Comparison of ENCODE assay signal across 14 cellular contexts in genomic region chr6:148980234-148980633, GRCh38.
A peak's percentile ranks its signal among the peaks of the same experiment; 100 is the strongest.
DNase-seq lines count a peak whose midpoint lies in the region; TF ChIP-seq lines count a peak whose summit lies in the region.
"Had no signal": no experiment of that assay in that cellular context is flagged by ENCODE, and none has a peak within 500 bp of the region (broad histone marks: within the 10 kb centered on the region; RNA-seq: fewer than 3 reads in every experiment).

No MANE protein-coding gene starts in this region.

- 0 out of 2 replicates have a peak overlapping the region, but pooled peaks have one; percentile 24 for H2AFZ ChIP-seq in SK-N-SH (ENCODE audit: low read depth)

- H3K9me3 ChIP-seq in SK-N-SH = no peaks in the 10 kb centered on the region

- no peak for TF ChIP-seq CTCF in SK-N-SH (IDR thresholded peaks at IDR 0.05)
- no peak for TF ChIP-seq CTCF in choroid plexus epithelial cell (conservative IDR thresholded peaks at IDR 0.05; ENCODE audit: low read depth, low read length)
- no peak for TF ChIP-seq CTCF in nephron progenitor cell (IDR thresholded peaks at IDR 0.05)
- TF ChIP-seq CTCF in endothelial cell (IDR thresholded peaks at IDR 0.05; ENCODE audit: unreplicated experiment) = no peak

- CTCF ChIA-PET in SK-N-SH (lab: Yijun Ruan, JAX) = no interaction called here

- H3K36me3 Mint-ChIP-seq in nephron progenitor cell (ENCODE audit: low read depth) (peaks cover 56% of the 10 kb centered on the region), endothelial cell (ENCODE audit: low read depth, unreplicated experiment) (peaks cover 7% of the 10 kb centered on the region)

- no peak overlapping the region for H3K4me3 Mint-ChIP-seq in nephron progenitor cell
- H3K4me3 Mint-ChIP-seq in endothelial cell (ENCODE audit: unreplicated experiment) = no peak overlapping the region
- H3K4me3 Mint-ChIP-seq: B cell; CD4-positive, alpha-beta T cell had no signal

- POLR2A ChIA-PET in SK-N-SH (lab: Yijun Ruan, JAX) = no interaction called here

- H3F3A ChIP-seq in SK-N-SH (replicated peaks; ENCODE audit: insufficient read depth) = peaks cover 3% of the 10 kb centered on the region

- WGBS in SK-N-SH (ENCODE audit: low lambda C conversion rate) = 42% methylated on average over 3 of the region's 3 CpGs

- no peaks in the 10 kb centered on the region for H3K4me1 ChIP-seq in SK-N-SH (ENCODE audit: control insufficient read depth in 1 of 2, insufficient read depth in 2 of 2, low read depth in 1 of 2, low read length in 1 of 2)

- DNase-seq in EH (ENCODE audit: low read depth) (peak; percentile 67), SK-N-SH (no peak), choroid plexus epithelial cell (ENCODE audit: low read depth) (peak; percentile 16), nephron progenitor cell (no peak), kidney glomerular epithelial cell (lab: John Stamatoyannopoulos, UW) (no peak), endothelial cell (ENCODE audit: low spot score) (no peak), NCI-H510A (lab: John Stamatoyannopoulos, UW) (no peak)
- DNase-seq: CD4-positive, alpha-beta T cell; DMS53; NCI-H187 treated with DMSO at 0.1 percent for 48 hours; NCI-H69; SHP77 had no signal

- peak overlapping the region; percentile 16 for H3K27ac Mint-ChIP-seq in nephron progenitor cell
- no peak overlapping the region for H3K27ac Mint-ChIP-seq in endothelial cell (ENCODE audit: unreplicated experiment)
- H3K27ac Mint-ChIP-seq: B cell; CD4-positive, alpha-beta T cell had no signal

- no peak for TF ChIP-seq EP300 in SK-N-SH (IDR thresholded peaks at IDR 0.05; ENCODE audit: borderline replicate concordance in 1 of 2, low read depth in 1 of 2, low read length in 1 of 2)

- no peak for TF ChIP-seq RAD21 in SK-N-SH (IDR thresholded peaks at IDR 0.05; ENCODE audit: low read length)

- H3K27me3 Mint-ChIP-seq in nephron progenitor cell (ENCODE audit: low read depth, poor library complexity) (no peaks in the 10 kb centered on the region), endothelial cell (ENCODE audit: unreplicated experiment) (peaks cover 7% of the 10 kb centered on the region)
- H3K27me3 Mint-ChIP-seq: B cell; CD4-positive, alpha-beta T cell had no signal

- H3K27me3 ChIP-seq in SK-N-SH (ENCODE audit: insufficient read depth) = no peaks in the 10 kb centered on the region

- H3K9me3 Mint-ChIP-seq in nephron progenitor cell = no peaks in the 10 kb centered on the region
- H3K9me3 Mint-ChIP-seq in endothelial cell (ENCODE audit: unreplicated experiment) = no peaks in the 10 kb centered on the region
- H3K9me3 Mint-ChIP-seq: CD4-positive, alpha-beta T cell had no signal

- H3K9ac ChIP-seq in SK-N-SH = no peak overlapping the region

- no peaks in the 10 kb centered on the region for H3K9me2 ChIP-seq in SK-N-SH

- H4K20me1 ChIP-seq in SK-N-SH (ENCODE audit: insufficient read depth) = no peaks in the 10 kb centered on the region

- no peaks in the 10 kb centered on the region for H3K4me1 Mint-ChIP-seq in nephron progenitor cell
- no peaks in the 10 kb centered on the region for H3K4me1 Mint-ChIP-seq in endothelial cell (ENCODE audit: unreplicated experiment)

- no peaks in the 10 kb centered on the region for H3K36me3 ChIP-seq in SK-N-SH (replicated peaks in 1 of 2; ENCODE audit: control insufficient read depth in 1 of 2, insufficient read depth in 2 of 2, low read length in 1 of 2)

- H3K4me3 ChIP-seq in SK-N-SH (ENCODE audit: low read depth in 2 of 2, low read length in 1 of 2) (no peak overlapping the region), choroid plexus epithelial cell (ENCODE audit: low read depth, low read length) (no peak overlapping the region)
- H3K4me3 ChIP-seq: GM12878 had no signal

- H3K4me2 ChIP-seq in SK-N-SH = no peak overlapping the region

- H3K79me2 ChIP-seq in SK-N-SH (ENCODE audit: insufficient read depth) = no peaks in the 10 kb centered on the region

- H3K27ac ChIP-seq in SK-N-SH (ENCODE audit: low read depth in 2 of 2, low read length in 1 of 2) = no peak overlapping the region

TF ChIP-seq in SK-N-SH, 30 proteins besides CTCF, POLR2A, EP300 and RAD21:
- TF ChIP-seq USF1 (IDR thresholded peaks at IDR 0.05; ENCODE audit: borderline replicate concordance, low read depth) (no peak), RCOR1 (IDR thresholded peaks at IDR 0.05; ENCODE audit: low read length) (no peak), FOSL2 (IDR thresholded peaks at IDR 0.05; ENCODE audit: borderline replicate concordance, low read depth) (no peak), MXI1 (IDR thresholded peaks at IDR 0.05; ENCODE audit: low read depth, low read length) (no peak), GATA2 (CRISPR knock-in tag; IDR thresholded peaks at IDR 0.05) (no peak), YY1 (IDR thresholded peaks at IDR 0.05; ENCODE audit: low read depth) (no peak), PBX3 (IDR thresholded peaks at IDR 0.05) (no peak), RXRA (IDR thresholded peaks at IDR 0.05; ENCODE audit: borderline replicate concordance, low read depth) (no peak), SMC3 (IDR thresholded peaks at IDR 0.05; ENCODE audit: low read depth, low read length) (no peak), FOXM1 (IDR thresholded peaks at IDR 0.05; ENCODE audit: low read depth) (no peak), EZH2phosphoT487 (IDR thresholded peaks at IDR 0.05; ENCODE audit: borderline replicate concordance, low read depth) (no peak), MEF2A (IDR thresholded peaks at IDR 0.05; ENCODE audit: borderline replicate concordance, low read depth) (no peak), NRF1 (IDR thresholded peaks at IDR 0.05; ENCODE audit: low read depth, low read length) (no peak), ELF1 (IDR thresholded peaks at IDR 0.05) (no peak), SIN3A (IDR thresholded peaks at IDR 0.05; ENCODE audit: borderline replicate concordance, low read depth, low read length) (no peak), MAX (IDR thresholded peaks at IDR 0.05; ENCODE audit: low read depth) (no peak), FOXJ3 (CRISPR knock-in tag; IDR thresholded peaks at IDR 0.05) (no peak)

Comparison
In these comparisons a context has a peak if more than half of its experiments do, and no peak if none do; other contexts are left out.
1. DNase-seq: peak in EH (single experiment) and choroid plexus epithelial cell (single experiment); none in SK-N-SH (single experiment), nephron progenitor cell (single experiment), kidney glomerular epithelial cell (single experiment), endothelial cell (single experiment) and NCI-H510A (single experiment).